ENCODE assay signal across 8 cellular contexts in the genomic region with DNA sequence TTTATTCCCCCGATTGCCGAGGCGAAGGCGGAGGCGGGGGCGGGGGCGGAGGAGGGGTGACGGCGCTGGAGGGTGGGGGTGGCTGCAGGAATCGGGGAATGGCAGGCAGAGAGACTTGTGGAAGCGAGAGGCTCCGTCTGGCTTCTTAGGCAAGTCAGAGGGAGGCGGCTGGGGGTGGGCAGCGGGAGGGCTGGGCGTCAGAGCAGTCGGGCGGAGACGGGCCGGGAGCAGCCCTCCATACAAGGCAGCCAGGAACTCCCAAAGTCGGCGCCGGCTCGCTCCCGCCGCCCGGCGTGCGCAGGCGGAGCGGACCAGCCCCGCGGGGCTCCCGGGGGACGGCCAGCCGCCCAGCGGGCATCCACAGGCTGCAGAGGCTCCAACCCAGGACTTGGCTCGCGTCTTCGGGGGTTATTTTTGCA. TPM values are rescaled to one million over a fixed set of nuclear protein-coding genes. Genes with fewer than 3 reads are reported as not detected.
A peak's percentile ranks its signal among the peaks of the same experiment; 100 is the strongest.
DNase-seq lines count a peak whose midpoint lies in the region; ATAC-seq and TF ChIP-seq lines count a peak whose summit lies in the region.

No MANE protein-coding gene starts in this region.

- ATAC-seq in activated CD8-positive, alpha-beta T cell treated with anti-CD3 and anti-CD28 coated beads, Interleukin-2, amount 10 ng/mL, durations not matched to agents 7 days and 5 days, result no peak
- peak; percentile 95 for ATAC-seq in gastroesophageal sphincter
- no peak for ATAC-seq in GM21447 (IDR thresholded peaks at IDR 0.05; ENCODE audit: unreplicated experiment)

- peak overlapping the region; percentile 70 to 98 (median 95) for H3K27ac ChIP-seq in gastroesophageal sphincter

- WGBS in gastroesophageal sphincter (ENCODE audit: low coverage in 1 of 2), 2 donors, result no CpG with 5 or more reads among the region's 39 CpGs

- peaks cover 0 to 32% (median 6%) of the 10 kb centered on the region in 3 donors for H3K4me1 ChIP-seq in gastroesophageal sphincter

- no peak for TF ChIP-seq POLR2A in gastroesophageal sphincter (IDR thresholded peaks at IDR 0.05)

- peaks cover 30% of the 10 kb centered on the region for H3K27me3 Mint-ChIP-seq in activated CD4-positive, alpha-beta memory T cell treated with anti-CD3 and anti-CD28 coated beads for 36 hours
- H3K27me3 Mint-ChIP-seq in activated CD4-positive, alpha-beta memory T cell treated with anti-CD3 and anti-CD28 coated beads, Interleukin-2, amount 10 ng/mL, durations not matched to agents 7 days and 5 days, result peaks cover 28% of the 10 kb centered on the region
- peaks cover 40% of the 10 kb centered on the region for H3K27me3 Mint-ChIP-seq in activated CD8-positive, alpha-beta T cell treated with anti-CD3 and anti-CD28 coated beads, Interleukin-2, amount 10 ng/mL, durations not matched to agents 7 days and 5 days (ENCODE audit: low read depth)
- H3K27me3 Mint-ChIP-seq in nephron progenitor cell (ENCODE audit: low read depth, poor library complexity), result peaks cover 22% of the 10 kb centered on the region

- H3K27me3 ChIP-seq in gastroesophageal sphincter, result no peaks in the 10 kb centered on the region

- intact Hi-C loops in activated CD4-positive, alpha-beta memory T cell treated with anti-CD3 and anti-CD28 coated beads for 36 hours (cut with micrococcal nuclease), result no loop called here

- no peaks in the 10 kb centered on the region for H3K36me3 ChIP-seq in gastroesophageal sphincter

- no peak for DNase-seq in activated CD4-positive, alpha-beta memory T cell treated with anti-CD3 and anti-CD28 coated beads for 36 hours
- no peak for DNase-seq in activated CD4-positive, alpha-beta memory T cell treated with anti-CD3 and anti-CD28 coated beads, Interleukin-2, amount 10 ng/mL, durations not matched to agents 7 days and 5 days
- DNase-seq in NCI-H187 (lab: John Stamatoyannopoulos, UW) (peak; percentile 71 to 80), nephron progenitor cell (peak; percentile 82), KG1 (lab: John Stamatoyannopoulos, UW) (no peak)
- no peak for DNase-seq in activated CD8-positive, alpha-beta T cell treated with anti-CD3 and anti-CD28 coated beads, Interleukin-2, amount 10 ng/mL, durations not matched to agents 7 days and 5 days

- no peak overlapping the region for H3K27ac Mint-ChIP-seq in activated CD4-positive, alpha-beta memory T cell treated with anti-CD3 and anti-CD28 coated beads for 36 hours
- no peak overlapping the region for H3K27ac Mint-ChIP-seq in activated CD4-positive, alpha-beta memory T cell treated with anti-CD3 and anti-CD28 coated beads, Interleukin-2, amount 10 ng/mL, durations not matched to agents 7 days and 5 days
- H3K27ac Mint-ChIP-seq in activated CD8-positive, alpha-beta T cell treated with anti-CD3 and anti-CD28 coated beads, Interleukin-2, amount 10 ng/mL, durations not matched to agents 7 days and 5 days, result no peak overlapping the region
- peak overlapping the region; percentile 35 for H3K27ac Mint-ChIP-seq in nephron progenitor cell

- no peak for TF ChIP-seq EP300 in gastroesophageal sphincter (IDR thresholded peaks at IDR 0.05)

- no peaks in the 10 kb centered on the region for H3K9me3 ChIP-seq in gastroesophageal sphincter

- CTCF ChIA-PET in activated CD4-positive, alpha-beta memory T cell treated with anti-CD3 and anti-CD28 coated beads for 36 hours (lab: Charles Lee), result no interaction called here
- CTCF ChIA-PET in activated CD4-positive, alpha-beta memory T cell treated with anti-CD3 and anti-CD28 coated beads, Interleukin-2, amount 10 ng/mL, durations not matched to agents 7 days and 5 days (lab: Charles Lee), result no interaction called here
- CTCF ChIA-PET in activated CD8-positive, alpha-beta T cell treated with anti-CD3 and anti-CD28 coated beads, Interleukin-2, amount 10 ng/mL, durations not matched to agents 7 days and 5 days (lab: Charles Lee), result no interaction called here

- H3K36me3 Mint-ChIP-seq in activated CD4-positive, alpha-beta memory T cell treated with anti-CD3 and anti-CD28 coated beads for 36 hours, result no peaks in the 10 kb centered on the region
- no peaks in the 10 kb centered on the region for H3K36me3 Mint-ChIP-seq in activated CD4-positive, alpha-beta memory T cell treated with anti-CD3 and anti-CD28 coated beads, Interleukin-2, amount 10 ng/mL, durations not matched to agents 7 days and 5 days (ENCODE audit: low read depth)
- no peaks in the 10 kb centered on the region for H3K36me3 Mint-ChIP-seq in activated CD8-positive, alpha-beta T cell treated with anti-CD3 and anti-CD28 coated beads, Interleukin-2, amount 10 ng/mL, durations not matched to agents 7 days and 5 days (ENCODE audit: low read depth)
- no peaks in the 10 kb centered on the region for H3K36me3 Mint-ChIP-seq in nephron progenitor cell (ENCODE audit: low read depth)

- peak overlapping the region; percentile 16 for H3K4me3 Mint-ChIP-seq in activated CD4-positive, alpha-beta memory T cell treated with anti-CD3 and anti-CD28 coated beads for 36 hours
- H3K4me3 Mint-ChIP-seq in activated CD4-positive, alpha-beta memory T cell treated with anti-CD3 and anti-CD28 coated beads, Interleukin-2, amount 10 ng/mL, durations not matched to agents 7 days and 5 days, result no peak overlapping the region
- peak overlapping the region; percentile 45 for H3K4me3 Mint-ChIP-seq in activated CD8-positive, alpha-beta T cell treated with anti-CD3 and anti-CD28 coated beads, Interleukin-2, amount 10 ng/mL, durations not matched to agents 7 days and 5 days
- H3K4me3 Mint-ChIP-seq in nephron progenitor cell, result peak overlapping the region; percentile 92

- H3K4me3 ChIP-seq in gastroesophageal sphincter, result peak overlapping the region; percentile 84 to 85

- H3K4me1 Mint-ChIP-seq in activated CD4-positive, alpha-beta memory T cell treated with anti-CD3 and anti-CD28 coated beads for 36 hours (ENCODE audit: low read depth), result peaks cover 2% of the 10 kb centered on the region
- no peaks in the 10 kb centered on the region for H3K4me1 Mint-ChIP-seq in activated CD4-positive, alpha-beta memory T cell treated with anti-CD3 and anti-CD28 coated beads, Interleukin-2, amount 10 ng/mL, durations not matched to agents 7 days and 5 days
- H3K4me1 Mint-ChIP-seq in activated CD8-positive, alpha-beta T cell treated with anti-CD3 and anti-CD28 coated beads, Interleukin-2, amount 10 ng/mL, durations not matched to agents 7 days and 5 days (ENCODE audit: low read depth), result peaks cover 4% of the 10 kb centered on the region
- H3K4me1 Mint-ChIP-seq in nephron progenitor cell, result peaks cover 42% of the 10 kb centered on the region

- H3K9me3 Mint-ChIP-seq in activated CD4-positive, alpha-beta memory T cell treated with anti-CD3 and anti-CD28 coated beads for 36 hours, result no peaks in the 10 kb centered on the region
- H3K9me3 Mint-ChIP-seq in activated CD4-positive, alpha-beta memory T cell treated with anti-CD3 and anti-CD28 coated beads, Interleukin-2, amount 10 ng/mL, durations not matched to agents 7 days and 5 days, result no peaks in the 10 kb centered on the region
- H3K9me3 Mint-ChIP-seq in activated CD8-positive, alpha-beta T cell treated with anti-CD3 and anti-CD28 coated beads, Interleukin-2, amount 10 ng/mL, durations not matched to agents 7 days and 5 days (ENCODE audit: insufficient read depth), result no peaks in the 10 kb centered on the region
- H3K9me3 Mint-ChIP-seq in nephron progenitor cell, result no peaks in the 10 kb centered on the region

- TF ChIP-seq CTCF in gastroesophageal sphincter (IDR thresholded peaks at IDR 0.05) (peak in 3 of 4 experiments; percentile 41 to 67 (median 46)), nephron progenitor cell (IDR thresholded peaks at IDR 0.05) (no peak)

- POLR2A ChIA-PET in activated CD4-positive, alpha-beta memory T cell treated with anti-CD3 and anti-CD28 coated beads for 36 hours (lab: Charles Lee), result no interaction called here
- POLR2A ChIA-PET in activated CD4-positive, alpha-beta memory T cell treated with anti-CD3 and anti-CD28 coated beads, Interleukin-2, amount 10 ng/mL, durations not matched to agents 7 days and 5 days (lab: Charles Lee), result no interaction called here
- POLR2A ChIA-PET in activated CD8-positive, alpha-beta T cell treated with anti-CD3 and anti-CD28 coated beads, Interleukin-2, amount 10 ng/mL, durations not matched to agents 7 days and 5 days (lab: Charles Lee), result no interaction called here

RNA-seq across cellular contexts. Expression of a gene that starts 0.2 kb away (rescaled TPM):
- total RNA-seq in activated CD4-positive, alpha-beta memory T cell treated with anti-CD3 and anti-CD28 coated beads for 36 hours, result not detected
- total RNA-seq in activated CD4-positive, alpha-beta memory T cell treated with anti-CD3 and anti-CD28 coated beads, Interleukin-2, amount 10 ng/mL, durations not matched to agents 7 days and 5 days, result not detected
- total RNA-seq in activated CD8-positive, alpha-beta T cell treated with anti-CD3 and anti-CD28 coated beads, Interleukin-2, amount 10 ng/mL, durations not matched to agents 7 days and 5 days, result not detected
- total RNA-seq in gastroesophageal sphincter, result 10 to 100 TPM; 29.8 to 47.6 (median 36.6) TPM

Comparison
In these comparisons a context has a peak if more than half of its experiments do, and no peak if none do; other contexts are left out.
1. DNase-seq: peak in NCI-H187 (2 of 2) and nephron progenitor cell (single experiment); none in activated CD4-positive, alpha-beta memory T cell treated with anti-CD3 and anti-CD28 coated beads for 36 hours (single experiment), activated CD4-positive, alpha-beta memory T cell treated with anti-CD3 and anti-CD28 coated beads, Interleukin-2, amount 10 ng/mL, durations not matched to agents 7 days and 5 days (single experiment), activated CD8-positive, alpha-beta T cell treated with anti-CD3 and anti-CD28 coated beads, Interleukin-2, amount 10 ng/mL, durations not matched to agents 7 days and 5 days (single experiment) and KG1 (single experiment).
2. RNA of a gene that starts 0.2 kb away (total RNA-seq): 29.8 to 47.6 TPM in gastroesophageal sphincter; not detected in activated CD4-positive, alpha-beta memory T cell treated with anti-CD3 and anti-CD28 coated beads for 36 hours, not detected in activated CD4-positive, alpha-beta memory T cell treated with anti-CD3 and anti-CD28 coated beads, Interleukin-2, amount 10 ng/mL, durations not matched to agents 7 days and 5 days and not detected in activated CD8-positive, alpha-beta T cell treated with anti-CD3 and anti-CD28 coated beads, Interleukin-2, amount 10 ng/mL, durations not matched to agents 7 days and 5 days; every median in the first group is over 10 times any median in the second.